In genomic region chrX:108732630-108733321, GRCh38 we compare ENCODE assay signal across 17 cellular contexts. TPM values are rescaled to one million over a fixed set of nuclear protein-coding genes. Genes with fewer than 3 reads are reported as not detected.
DNase-seq lines count a peak whose midpoint lies in the region; ATAC-seq and TF ChIP-seq lines count a peak whose summit lies in the region.
"Had no signal": no experiment of that assay in that cellular context is flagged by ENCODE, and none has a peak within 500 bp of the region (broad histone marks: within the 10 kb centered on the region; RNA-seq: fewer than 3 reads in every experiment).

No MANE protein-coding gene starts in this region.

- H3K4ac ChIP-seq in neuronal stem cell (ENCODE audit: low read length): no peak overlapping the region

- no peak overlapping the region for H3K14ac ChIP-seq in neuronal stem cell (ENCODE audit: low read length)

- 26% methylated on average over 39 of the region's 39 CpGs for WGBS in hepatocyte (ENCODE audit: low lambda C conversion rate, missing lambda C conversion rate)
- no CpG with 5 or more reads among the region's 39 CpGs for WGBS in neuronal stem cell (ENCODE audit: extremely low coverage in 2 of 2, insufficient read length in 2 of 2, insufficient replicate concordance in 1 of 2), 2 donors

- H3K23ac ChIP-seq in neuronal stem cell (ENCODE audit: low read depth, low read length, poor library complexity): no peak overlapping the region

- no peaks in the 10 kb centered on the region for H3K9me2 ChIP-seq in hepatocyte (replicated peaks; ENCODE audit: insufficient read depth)

- peak overlapping the region; percentile 38 for H3K9ac ChIP-seq in neuronal stem cell (ENCODE audit: low read depth, low read length, poor library complexity)

- ATAC-seq in esophagus mucosa: no peak
- ATAC-seq: upper lobe of right lung had no signal

- no peaks in the 10 kb centered on the region for H3K36me3 ChIP-seq in hepatocyte (replicated peaks; ENCODE audit: insufficient read depth, low read depth)
- H3K36me3 ChIP-seq in neuronal stem cell (replicated peaks in 1 of 2; ENCODE audit: control insufficient read depth in 2 of 2, insufficient read depth in 2 of 2, low read length in 2 of 2): no peaks in the 10 kb centered on the region
- H3K36me3 ChIP-seq: upper lobe of right lung had no signal

- H2AFZ ChIP-seq in hepatocyte: no peak overlapping the region
- H2AFZ ChIP-seq in neuronal stem cell (ENCODE audit: low read length): peak overlapping the region; percentile 61

- peak overlapping the region; percentile 26 for H2BK5ac ChIP-seq in neuronal stem cell (ENCODE audit: low read length)

- no peak overlapping the region for H2BK120ac ChIP-seq in neuronal stem cell (ENCODE audit: low read depth, low read length)

- H3K27ac ChIP-seq in hepatocyte: no peak overlapping the region
- peak overlapping the region; percentile 26 for H3K27ac ChIP-seq in neuronal stem cell (replicated peaks; ENCODE audit: low read length)
- H3K27ac ChIP-seq: upper lobe of right lung had no signal

- no peak overlapping the region for H2BK15ac ChIP-seq in neuronal stem cell (ENCODE audit: low read length)

- no peaks in the 10 kb centered on the region for H4K20me1 ChIP-seq in hepatocyte (ENCODE audit: insufficient read depth, poor library complexity, severe bottlenecking)

- no peak overlapping the region for H3K27ac Mint-ChIP-seq in T-helper 2 cell treated with Interferon-gamma antibody and Interleukin-4, amounts not matched to agents 5 μg/mL and 100 μg/mL, for 36 hours
- H3K27ac Mint-ChIP-seq: activated CD4-positive, alpha-beta memory T cell treated with anti-CD3 and anti-CD28 coated beads for 36 hours; activated T-helper 2 cell treated with anti-CD3 and anti-CD28 coated beads, Interferon-gamma antibody, Interleukin-2, Interleukin-4, amounts not matched to agents 10 μg/mL and 5 μg/mL and 100 μg/mL, durations not matched to agents 14 hours and 24 hours and 36 hours; dendritic cell treated with granulocyte-macrophage colony-stimulating factor and Interleukin-4, amounts not matched to agents 40 ng/mL and 50 ng/mL, for 4 days had no signal

- H4K91ac ChIP-seq in neuronal stem cell (ENCODE audit: low read depth, low read length, poor library complexity): no peak overlapping the region

- DNase-seq in GM20000 (ENCODE audit: low spot score) (peak; percentile 1), NCI-H1105 (lab: John Stamatoyannopoulos, UW) (peak; percentile 9), hepatocyte (ENCODE audit: low spot score) (peak; percentile 9), neuronal stem cell (ENCODE audit: low spot score) (no peak), SKM-1 (lab: John Stamatoyannopoulos, UW; ENCODE audit: unreplicated experiment) (no peak)
- no peak for DNase-seq in T-helper 2 cell treated with Interferon-gamma antibody and Interleukin-4, amounts not matched to agents 5 μg/mL and 100 μg/mL, for 36 hours (ENCODE audit: low spot score)
- DNase-seq: activated CD4-positive, alpha-beta memory T cell treated with anti-CD3 and anti-CD28 coated beads for 36 hours; NCI-H1417 treated with DMSO at 0.1 percent for 48 hours; stimulated activated CD4-positive, alpha-beta T cell treated with anti-CD3 and anti-CD28 coated beads, Interleukin-2, amount 100 ng/mL, for 24 hours; stimulated activated CD8-positive, alpha-beta memory T cell treated with anti-CD3 and anti-CD28 coated beads, Interleukin-4, amount 100 ng/mL, for 48 hours; upper lobe of right lung had no signal

- no peak overlapping the region for H2AK5ac ChIP-seq in neuronal stem cell (ENCODE audit: low read depth, low read length)

- TF ChIP-seq CTCF in GM20000 (IDR thresholded peaks at IDR 0.05; ENCODE audit: extremely low read depth, missing control alignments) (no peak), hepatocyte (IDR thresholded peaks at IDR 0.05; ENCODE audit: poor library complexity) (no peak)

- peaks cover 69% of the 10 kb centered on the region for H3K27me3 ChIP-seq in hepatocyte
- peaks cover 0 to 40% (median 0%) of the 10 kb centered on the region in 3 experiments for H3K27me3 ChIP-seq in neuronal stem cell (ENCODE audit: control insufficient read depth in 3 of 3, insufficient read depth in 3 of 3, low read depth in 1 of 3, low read length in 3 of 3)

- no peak overlapping the region for H3K4me3 Mint-ChIP-seq in T-helper 2 cell treated with Interferon-gamma antibody and Interleukin-4, amounts not matched to agents 5 μg/mL and 100 μg/mL, for 36 hours
- H3K4me3 Mint-ChIP-seq: activated CD4-positive, alpha-beta memory T cell treated with anti-CD3 and anti-CD28 coated beads for 36 hours; dendritic cell treated with granulocyte-macrophage colony-stimulating factor and Interleukin-4, amounts not matched to agents 40 ng/mL and 50 ng/mL, for 4 days had no signal

- H3K4me3 ChIP-seq in hepatocyte: no peak overlapping the region
- H3K4me3 ChIP-seq in neuronal stem cell (ENCODE audit: low read length in 2 of 2): peak overlapping the region; percentile 22 to 99
- H3K4me3 ChIP-seq: upper lobe of right lung had no signal

- no peaks in the 10 kb centered on the region for H3K9me3 ChIP-seq in hepatocyte (ENCODE audit: low read depth)
- H3K9me3 ChIP-seq in neuronal stem cell (replicated peaks in 1 of 2; ENCODE audit: control insufficient read depth in 2 of 2, insufficient read depth in 1 of 2, low read depth in 1 of 2, low read length in 2 of 2): peaks cover 0 to 17% of the 10 kb centered on the region in 2 donors
- H3K9me3 ChIP-seq: upper lobe of right lung had no signal

- H3K18ac ChIP-seq in neuronal stem cell (ENCODE audit: low read length): no peak overlapping the region

- peak overlapping the region; percentile 61 for H3K4me2 ChIP-seq in hepatocyte
- peak overlapping the region; percentile 63 for H3K4me2 ChIP-seq in neuronal stem cell (ENCODE audit: insufficient read depth, low read length, poor library complexity, severe bottlenecking)

- peaks cover 55% of the 10 kb centered on the region for H3K27me3 Mint-ChIP-seq in T-helper 2 cell treated with Interferon-gamma antibody and Interleukin-4, amounts not matched to agents 5 μg/mL and 100 μg/mL, for 36 hours (ENCODE audit: low read depth)

- H3K4me1 ChIP-seq in hepatocyte (ENCODE audit: insufficient read depth) (no peaks in the 10 kb centered on the region), neuronal stem cell (ENCODE audit: control insufficient read depth in 2 of 2, insufficient read depth in 1 of 2, low read depth in 1 of 2, low read length in 2 of 2) (peaks cover 0 to 3% of the 10 kb centered on the region in 2 donors)
- H3K4me1 ChIP-seq: upper lobe of right lung had no signal

- H3K9me3 Mint-ChIP-seq in T-helper 2 cell treated with Interferon-gamma antibody and Interleukin-4, amounts not matched to agents 5 μg/mL and 100 μg/mL, for 36 hours: no peaks in the 10 kb centered on the region
- H3K9me3 Mint-ChIP-seq: activated CD4-positive, alpha-beta memory T cell treated with anti-CD3 and anti-CD28 coated beads for 36 hours; activated T-helper 2 cell treated with anti-CD3 and anti-CD28 coated beads, Interferon-gamma antibody, Interleukin-2, Interleukin-4, amounts not matched to agents 10 μg/mL and 5 μg/mL and 100 μg/mL, durations not matched to agents 14 hours and 24 hours and 36 hours; dendritic cell treated with granulocyte-macrophage colony-stimulating factor and Interleukin-4, amounts not matched to agents 40 ng/mL and 50 ng/mL, for 4 days had no signal

- H3K36me3 Mint-ChIP-seq in T-helper 2 cell treated with Interferon-gamma antibody and Interleukin-4, amounts not matched to agents 5 μg/mL and 100 μg/mL, for 36 hours (ENCODE audit: low read depth): no peaks in the 10 kb centered on the region
- H3K36me3 Mint-ChIP-seq: activated CD4-positive, alpha-beta memory T cell treated with anti-CD3 and anti-CD28 coated beads for 36 hours had no signal

- H4K8ac ChIP-seq in neuronal stem cell (ENCODE audit: low read depth, low read length): no peak overlapping the region

- no peaks in the 10 kb centered on the region for H3K79me2 ChIP-seq in hepatocyte

- no peaks in the 10 kb centered on the region for H3K4me1 Mint-ChIP-seq in T-helper 2 cell treated with Interferon-gamma antibody and Interleukin-4, amounts not matched to agents 5 μg/mL and 100 μg/mL, for 36 hours (ENCODE audit: low read depth)

- H3K79me1 ChIP-seq in neuronal stem cell (ENCODE audit: low read depth, low read length): no peaks in the 10 kb centered on the region

- H2BK12ac ChIP-seq in neuronal stem cell (ENCODE audit: low read length): no peak overlapping the region

RNA-seq across cellular contexts. Expression of gene IRS4, which starts 3.6 kb away (rescaled TPM):
- total RNA-seq in hepatocyte: 0.70 and 1.0 TPM in 2 replicates
- polyA plus RNA-seq in hepatocyte: 0.62 TPM in 1 of 2 replicates, not detected in the other
- 24.7 TPM for polyA plus RNA-seq in neuronal stem cell (2013, experiment 1 of 2)
- 24.9 TPM for polyA plus RNA-seq in neuronal stem cell (2013, experiment 2 of 2)
- not detected for total RNA-seq in esophagus mucosa
- total RNA-seq: activated CD4-positive, alpha-beta memory T cell treated with anti-CD3 and anti-CD28 coated beads for 36 hours; activated T-helper 2 cell treated with anti-CD3 and anti-CD28 coated beads, Interferon-gamma antibody, Interleukin-2, Interleukin-4, amounts not matched to agents 10 μg/mL and 5 μg/mL and 100 μg/mL, durations not matched to agents 14 hours and 24 hours and 36 hours; kidney epithelial cell; renal cortical epithelial cell; upper lobe of right lung had no signal
- polyA plus RNA-seq: BJ had no signal

Comparison
In these comparisons a context has a peak if more than half of its experiments do, and no peak if none do; other contexts are left out.
1. DNase-seq: peak in GM20000 (single experiment), NCI-H1105 (single experiment) and hepatocyte (single experiment); none in neuronal stem cell (single experiment), T-helper 2 cell treated with Interferon-gamma antibody and Interleukin-4, amounts not matched to agents 5 μg/mL and 100 μg/mL, for 36 hours (single experiment) and SKM-1 (single experiment).